ENCODE assay signal across 27 cellular contexts in genomic region chr22:25100972-25101371, GRCh38.
A peak's percentile ranks its signal among the peaks of the same experiment; 100 is the strongest.
DNase-seq lines count a peak whose midpoint lies in the region; ATAC-seq and TF ChIP-seq lines count a peak whose summit lies in the region.
"Had no signal": no experiment of that assay in that cellular context is flagged by ENCODE, and none has a peak within 500 bp of the region (broad histone marks: within the 10 kb centered on the region; RNA-seq: fewer than 3 reads in every experiment).

No MANE protein-coding gene starts in this region.

- H3K27me3 ChIP-seq in H9 (ENCODE audit: insufficient read depth, low read length), result no peaks in the 10 kb centered on the region
- no peaks in the 10 kb centered on the region for H3K27me3 ChIP-seq in neural cell (ENCODE audit: insufficient read depth, low read depth, low read length)
- no peaks in the 10 kb centered on the region for H3K27me3 ChIP-seq in upper lobe of right lung
- H3K27me3 ChIP-seq: adrenal gland, testis had no signal

- TF ChIP-seq RAD21 in neural cell (conservative IDR thresholded peaks at IDR 0.05), result no peak

- peak overlapping the region in 2 of 3 experiments; percentile 32 to 93; a peak in 3 of 7 replicates for H3K27ac Mint-ChIP-seq in H9
- H3K27ac Mint-ChIP-seq: activated CD8-positive, alpha-beta T cell treated with anti-CD3 and anti-CD28 coated beads for 36 hours; T-helper 2 cell treated with Interferon-gamma antibody and Interleukin-4, amounts not matched to agents 5 μg/mL and 100 μg/mL, for 36 hours had no signal

- no peaks in the 10 kb centered on the region for H3K79me1 ChIP-seq in H9 (ENCODE audit: insufficient read depth, low read depth, low read length, poor library complexity, severe bottlenecking)

- H3K9me3 Mint-ChIP-seq in H9, result no peaks in the 10 kb centered on the region
- H3K9me3 Mint-ChIP-seq: activated CD8-positive, alpha-beta T cell treated with anti-CD3 and anti-CD28 coated beads for 36 hours; CD4-positive, alpha-beta memory T cell; T-helper 2 cell treated with Interferon-gamma antibody and Interleukin-4, amounts not matched to agents 5 μg/mL and 100 μg/mL, for 36 hours had no signal

- ATAC-seq in upper lobe of right lung, result no peak
- ATAC-seq: activated CD8-positive, alpha-beta T cell treated with anti-CD3 and anti-CD28 coated beads for 36 hours; GM12878; HepG2; lower lobe of right lung had no signal

- H2AK5ac ChIP-seq in H9 (ENCODE audit: insufficient read length, low read length), result no peak overlapping the region

- H3K9me2 ChIP-seq in neural cell (ENCODE audit: insufficient read depth, low read length), result no peaks in the 10 kb centered on the region

- no peak overlapping the region for H2BK12ac ChIP-seq in H9 (ENCODE audit: insufficient read length, low read depth, low read length)

- H4K8ac ChIP-seq in H9 (replicated peaks; ENCODE audit: insufficient read length, low read depth, low read length), result no peak overlapping the region

- H3K4me1 Mint-ChIP-seq in H9, result peaks cover 24 to 31% of the 10 kb centered on the region in 2 experiments

- no peak overlapping the region for H3K4me3 Mint-ChIP-seq in H9
- H3K4me3 Mint-ChIP-seq: activated CD8-positive, alpha-beta T cell treated with anti-CD3 and anti-CD28 coated beads for 36 hours; CD4-positive, alpha-beta memory T cell; T-helper 2 cell treated with Interferon-gamma antibody and Interleukin-4, amounts not matched to agents 5 μg/mL and 100 μg/mL, for 36 hours had no signal

- no peak for TF ChIP-seq EP300 in neural cell (conservative IDR thresholded peaks at IDR 0.05; ENCODE audit: poor library complexity, severe bottlenecking)

- H2BK15ac ChIP-seq in H9 (ENCODE audit: low read depth, low read length), result no peak overlapping the region

- no peak overlapping the region for H4K5ac ChIP-seq in H9 (ENCODE audit: insufficient read length, low read depth, low read length)

- H3K4me2 ChIP-seq in H9 (ENCODE audit: insufficient read depth, insufficient read length, low read length) (no peak overlapping the region), neural cell (ENCODE audit: low read length) (no peak overlapping the region)

- no peak overlapping the region for H2AFZ ChIP-seq in H9 (ENCODE audit: low read length)
- H2AFZ ChIP-seq in neural cell (ENCODE audit: low read depth, low read length), result peak overlapping the region; percentile 4

- H2BK20ac ChIP-seq in H9 (ENCODE audit: low read depth, low read length, poor library complexity, severe bottlenecking), result no peak overlapping the region

- CTCF ChIA-PET in RWPE1 (lab: Yijun Ruan, JAX), result no interaction called here

- TF ChIP-seq CTCF in H9 (conservative IDR thresholded peaks at IDR 0.05) (no peak), RWPE1 (conservative IDR thresholded peaks at IDR 0.05; ENCODE audit: low read depth) (no peak), choroid plexus epithelial cell (conservative IDR thresholded peaks at IDR 0.05; ENCODE audit: low read depth, low read length) (no peak), neural cell (IDR thresholded peaks at IDR 0.05; ENCODE audit: poor library complexity, severe bottlenecking) (no peak), upper lobe of right lung (IDR thresholded peaks at IDR 0.05) (no peak)

- no peak for DNase-seq in H9
- no peak for DNase-seq in RWPE1 (ENCODE audit: low spot score)
- peak; percentile 34 for DNase-seq in choroid plexus epithelial cell (ENCODE audit: low read depth)
- DNase-seq in upper lobe of right lung, result no peak
- DNase-seq in NCI-H524 treated with DMSO at 0.1 percent for 48 hours (lab: John Stamatoyannopoulos, UW), result no peak
- no peak for DNase-seq in AG08395 (ENCODE audit: low spot score)
- DNase-seq: activated CD4-positive, CD25-positive, alpha-beta regulatory T cell; activated CD8-positive, alpha-beta T cell treated with anti-CD3 and anti-CD28 coated beads for 36 hours; activated naive CD4-positive, alpha-beta T cell; adrenal gland; CD4-positive, alpha-beta memory T cell; DMS79 treated with DMSO at 0.1 percent for 48 hours; hypothalamus; lower lobe of right lung; NCI-H1105; NCI-H2081; NCI-H446 treated with DMSO at 0.1 percent for 48 hours; nucleus accumbens; small intestine; stimulated activated CD4-positive, alpha-beta T cell treated with anti-CD3 and anti-CD28 coated beads, Interleukin-2, amount 100 ng/mL, for 24 hours; stimulated activated naive CD4-positive, alpha-beta T cell; testis had no signal

- H3K56ac ChIP-seq in H9 (ENCODE audit: insufficient read length, low read depth, low read length), result no peak overlapping the region

- H3K36me3 ChIP-seq in neural cell (ENCODE audit: insufficient read depth, low read length) (no peaks in the 10 kb centered on the region), upper lobe of right lung (no peaks in the 10 kb centered on the region)
- H3K36me3 ChIP-seq: adrenal gland, lower lobe of right lung had no signal

- no peaks in the 10 kb centered on the region for H3K27me3 Mint-ChIP-seq in H9 (ENCODE audit: low read depth)
- H3K27me3 Mint-ChIP-seq: activated CD8-positive, alpha-beta T cell treated with anti-CD3 and anti-CD28 coated beads for 36 hours; CD4-positive, alpha-beta memory T cell had no signal

- no peak overlapping the region for H3K23ac ChIP-seq in H9 (ENCODE audit: insufficient read length, low read depth, low read length)

- H3K27ac ChIP-seq in H9 (ENCODE audit: insufficient read length, low read depth, low read length) (no peak overlapping the region), RWPE1 (peak overlapping the region; percentile 50), neural cell (ENCODE audit: low read length) (no peak overlapping the region), upper lobe of right lung (no peak overlapping the region)
- H3K27ac ChIP-seq: lower lobe of right lung, SK-N-MC, testis had no signal

- H3K79me2 ChIP-seq in H9 (ENCODE audit: insufficient read depth, low read length) (no peaks in the 10 kb centered on the region), neural cell (replicated peaks; ENCODE audit: insufficient read depth, low read length) (no peaks in the 10 kb centered on the region)

- no peak overlapping the region for H3T11ph ChIP-seq in H9 (ENCODE audit: low read length)

- no CpG with 5 or more reads among the region's 5 CpGs for WGBS in H9 (ENCODE audit: extremely low coverage, insufficient read length, low lambda C conversion rate)

- H3K23me2 ChIP-seq in H9 (ENCODE audit: insufficient read length, low read depth, low read length, poor library complexity, severe bottlenecking), result no peaks in the 10 kb centered on the region

- POLR2A ChIA-PET in RWPE1 (lab: Yijun Ruan, JAX; ENCODE audit: low non-redundant PET), result no interaction called here

- no peak overlapping the region for H3K4me3 ChIP-seq in choroid plexus epithelial cell (ENCODE audit: low read depth, low read length)
- no peak overlapping the region for H3K4me3 ChIP-seq in neural cell (ENCODE audit: low read length)
- no peak overlapping the region for H3K4me3 ChIP-seq in upper lobe of right lung
- H3K4me3 ChIP-seq: adrenal gland, GM12878, lower lobe of right lung, SK-N-MC, testis had no signal

- no peak overlapping the region for H3K9ac ChIP-seq in H9 (ENCODE audit: extremely low read depth, insufficient read length, low read length)
- no peak overlapping the region for H3K9ac ChIP-seq in neural cell (ENCODE audit: low read length)

- H3K18ac ChIP-seq in H9 (ENCODE audit: insufficient read length, low read depth, low read length), result peak overlapping the region; percentile 17

- H4K20me1 ChIP-seq in H9 (ENCODE audit: control insufficient read depth, insufficient read depth, insufficient read length), result no peaks in the 10 kb centered on the region
- H4K20me1 ChIP-seq in neural cell (ENCODE audit: insufficient read depth), result no peaks in the 10 kb centered on the region

- no peaks in the 10 kb centered on the region for H3F3A ChIP-seq in neural cell (ENCODE audit: insufficient read depth, low read length, poor library complexity, severe bottlenecking)

- H2BK5ac ChIP-seq in H9 (ENCODE audit: insufficient read length, low read length), result no peak overlapping the region

- H3K9me3 ChIP-seq in H9 (ENCODE audit: control insufficient read depth, low read depth, low read length) (no peaks in the 10 kb centered on the region), neural cell (ENCODE audit: low read length) (no peaks in the 10 kb centered on the region), upper lobe of right lung (no peaks in the 10 kb centered on the region)
- H3K9me3 ChIP-seq: adrenal gland, lower lobe of right lung, testis had no signal

- H3K4me1 ChIP-seq in H9 (ENCODE audit: insufficient read depth, low read length) (peaks cover 3% of the 10 kb centered on the region; the same call in 1 of the 2 replicates), upper lobe of right lung (no peaks in the 10 kb centered on the region)
- H3K4me1 ChIP-seq: lower lobe of right lung, testis had no signal

- no peak overlapping the region for H4K91ac ChIP-seq in H9 (ENCODE audit: insufficient read length, low read depth, low read length)

- intact Hi-C loops in upper lobe of right lung (cut with DNase I), result no loop called here

- H3K36me3 Mint-ChIP-seq in H9 (ENCODE audit: insufficient read depth in 1 of 3, low read depth in 3 of 3), result no peaks in the 10 kb centered on the region; a peak in 1 of 7 replicates
- H3K36me3 Mint-ChIP-seq: CD4-positive, alpha-beta memory T cell had no signal

- no peak overlapping the region for H3K14ac ChIP-seq in H9 (ENCODE audit: insufficient read depth, low read length)

- H3K4ac ChIP-seq in H9 (ENCODE audit: low read depth, low read length), result no peak overlapping the region

- H2BK120ac ChIP-seq in H9 (ENCODE audit: low read depth, low read length, poor library complexity, severe bottlenecking), result no peak overlapping the region

TF ChIP-seq in neural cell, 6 proteins besides CTCF, POLR2A, EP300 and RAD21 (continues in another document):
- TF ChIP-seq POLR2AphosphoS5 (IDR thresholded peaks at IDR 0.05) (no peak), TAF1 (IDR thresholded peaks at IDR 0.05; ENCODE audit: low read depth) (no peak), MXI1 (conservative IDR thresholded peaks at IDR 0.05; ENCODE audit: poor library complexity, severe bottlenecking) (no peak), SMC3 (conservative IDR thresholded peaks at IDR 0.05; ENCODE audit: poor library complexity) (no peak)
